ENCODE assay signal across 2 cellular contexts in genomic region chrX:3345281-3346081, GRCh38.
TF ChIP-seq lines count a peak whose summit lies in the region.

No MANE protein-coding gene starts in this region.

TF ChIP-seq in IMR-90, 13 proteins besides CTCF, POLR2A, EP300 and RAD21:
- TF ChIP-seq BHLHE40 (IDR thresholded peaks at IDR 0.05; ENCODE audit: low read depth, low read length) (no peak), RCOR1 (IDR thresholded peaks at IDR 0.05; ENCODE audit: insufficient replicate concordance, low read length) (no peak), MAZ (IDR thresholded peaks at IDR 0.05; ENCODE audit: borderline replicate concordance, low read depth, low read length) (no peak), NFE2L2 (IDR thresholded peaks at IDR 0.05; ENCODE audit: low read depth, low read length) (no peak), CEBPB (IDR thresholded peaks at IDR 0.05; ENCODE audit: low read depth, low read length) (no peak)

TF ChIP-seq in H1, 55 proteins besides CTCF, POLR2A, EP300 and RAD21:
- TF ChIP-seq EZH2 (IDR thresholded peaks at IDR 0.05; ENCODE audit: low read depth, low read length, severe bottlenecking) = peak; percentile 36
- TF ChIP-seq RBBP5 (IDR thresholded peaks at IDR 0.05; ENCODE audit: borderline replicate concordance, low read depth, low read length) = 0 out of 2 replicates have a peak, but pooled peaks have one; percentile 29
- no peak for TF ChIP-seq ATF2 (IDR thresholded peaks at IDR 0.05; ENCODE audit: low read length)
- no peak for TF ChIP-seq GABPA (IDR thresholded peaks at IDR 0.05; ENCODE audit: borderline replicate concordance, insufficient read depth, low read length)
- peak; percentile 10 for TF ChIP-seq KDM4A (IDR thresholded peaks at IDR 0.05; ENCODE audit: low read depth, low read length, severe bottlenecking)
